In the genomic region with DNA sequence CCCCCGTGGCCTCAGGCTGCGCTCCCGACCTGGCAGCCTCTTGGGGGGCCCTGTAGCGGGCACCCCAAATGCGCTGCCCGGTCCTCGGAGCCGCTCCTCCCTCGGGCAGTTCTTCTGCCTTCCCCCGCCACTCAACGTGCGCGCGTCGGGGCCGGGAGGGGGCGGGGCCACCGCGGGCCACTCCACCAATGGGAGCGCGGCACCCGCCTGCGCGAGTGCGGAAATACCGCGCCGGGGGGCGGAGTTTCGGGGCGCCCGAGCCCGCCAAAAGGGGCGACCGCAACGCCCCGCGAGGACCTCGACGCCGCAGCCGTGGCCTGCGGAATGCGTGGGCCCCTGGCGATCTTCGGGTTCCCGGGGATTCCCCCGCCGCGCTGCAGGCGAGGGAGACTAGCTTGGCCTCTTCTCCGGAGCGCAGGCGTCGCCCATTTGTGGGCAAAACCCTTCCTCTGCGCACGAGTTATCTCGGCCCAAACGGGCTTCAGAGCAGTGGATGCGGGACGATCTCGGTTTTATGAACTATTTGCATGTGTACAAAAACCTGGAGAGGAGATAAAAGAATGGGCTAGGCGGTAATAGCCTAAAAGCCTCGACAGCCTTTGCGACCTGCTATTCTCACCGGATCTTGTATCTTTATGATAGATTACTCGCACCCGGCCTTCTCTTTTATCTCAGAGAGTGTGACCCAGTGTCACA, we compare ENCODE assay signal across 1 cellular context.
TF ChIP-seq lines count a peak whose summit lies in the region.

A gene with protein sequence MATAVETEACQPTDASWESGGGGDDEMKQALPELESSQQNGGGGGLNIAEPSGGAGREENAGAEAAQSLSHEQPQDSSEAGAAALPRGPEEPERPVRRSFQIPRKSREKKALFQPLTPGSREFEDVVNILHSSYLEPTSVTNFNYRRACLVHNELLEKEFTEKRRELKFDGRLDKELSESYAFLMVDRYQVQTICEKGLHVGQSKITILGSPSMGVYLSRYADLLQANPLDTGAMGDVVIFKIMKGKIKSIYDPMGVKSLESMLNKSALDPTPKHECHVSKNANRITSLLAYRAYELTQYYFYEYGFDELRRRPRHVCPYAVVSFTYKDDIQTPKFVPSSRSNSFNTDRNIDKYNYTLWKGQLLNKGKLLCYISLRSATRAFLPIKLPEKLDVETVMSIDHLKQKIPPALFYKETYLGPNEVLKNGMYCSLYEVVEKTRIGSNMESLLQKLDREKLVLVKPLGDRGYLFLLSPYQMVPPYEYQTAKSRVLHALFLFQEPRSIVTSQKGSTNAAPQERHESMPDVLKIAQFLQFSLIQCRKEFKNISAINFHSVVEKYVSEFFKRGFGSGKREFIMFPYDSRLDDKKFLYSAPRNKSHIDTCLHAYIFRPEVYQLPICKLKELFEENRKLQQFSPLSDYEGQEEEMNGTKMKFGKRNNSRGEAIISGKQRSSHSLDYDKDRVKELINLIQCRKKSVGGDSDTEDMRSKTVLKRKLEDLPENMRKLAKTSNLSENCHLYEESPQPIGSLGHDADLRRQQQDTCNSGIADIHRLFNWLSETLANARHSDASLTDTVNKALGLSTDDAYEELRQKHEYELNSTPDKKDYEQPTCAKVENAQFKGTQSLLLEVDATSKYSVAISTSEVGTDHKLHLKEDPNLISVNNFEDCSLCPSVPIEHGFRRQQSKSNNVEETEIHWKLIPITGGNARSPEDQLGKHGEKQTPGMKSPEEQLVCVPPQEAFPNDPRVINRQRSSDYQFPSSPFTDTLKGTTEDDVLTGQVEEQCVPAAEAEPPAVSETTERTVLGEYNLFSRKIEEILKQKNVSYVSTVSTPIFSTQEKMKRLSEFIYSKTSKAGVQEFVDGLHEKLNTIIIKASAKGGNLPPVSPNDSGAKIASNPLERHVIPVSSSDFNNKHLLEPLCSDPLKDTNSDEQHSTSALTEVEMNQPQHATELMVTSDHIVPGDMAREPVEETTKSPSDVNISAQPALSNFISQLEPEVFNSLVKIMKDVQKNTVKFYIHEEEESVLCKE (N-terminal part only) (minus strand): TSS at position 144 of the 696 bp plus-strand sequence. CDS start 259 bp downstream, outside the sequence.

TF ChIP-seq in HEK293, 187 proteins besides CTCF, POLR2A, EP300 and RAD21 (continued from another document):
- TF ChIP-seq, protein P1, sequence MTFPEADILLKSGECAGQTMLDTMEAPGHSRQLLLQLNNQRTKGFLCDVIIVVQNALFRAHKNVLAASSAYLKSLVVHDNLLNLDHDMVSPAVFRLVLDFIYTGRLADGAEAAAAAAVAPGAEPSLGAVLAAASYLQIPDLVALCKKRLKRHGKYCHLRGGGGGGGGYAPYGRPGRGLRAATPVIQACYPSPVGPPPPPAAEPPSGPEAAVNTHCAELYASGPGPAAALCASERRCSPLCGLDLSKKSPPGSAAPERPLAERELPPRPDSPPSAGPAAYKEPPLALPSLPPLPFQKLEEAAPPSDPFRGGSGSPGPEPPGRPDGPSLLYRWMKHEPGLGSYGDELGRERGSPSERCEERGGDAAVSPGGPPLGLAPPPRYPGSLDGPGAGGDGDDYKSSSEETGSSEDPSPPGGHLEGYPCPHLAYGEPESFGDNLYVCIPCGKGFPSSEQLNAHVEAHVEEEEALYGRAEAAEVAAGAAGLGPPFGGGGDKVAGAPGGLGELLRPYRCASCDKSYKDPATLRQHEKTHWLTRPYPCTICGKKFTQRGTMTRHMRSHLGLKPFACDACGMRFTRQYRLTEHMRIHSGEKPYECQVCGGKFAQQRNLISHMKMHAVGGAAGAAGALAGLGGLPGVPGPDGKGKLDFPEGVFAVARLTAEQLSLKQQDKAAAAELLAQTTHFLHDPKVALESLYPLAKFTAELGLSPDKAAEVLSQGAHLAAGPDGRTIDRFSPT (tag by site-specific recombination; IDR thresholded peaks at IDR 0.05): 0 out of 2 replicates have a peak, but pooled peaks have one; percentile 50
- TF ChIP-seq KLF17 (tag by site-specific recombination; IDR thresholded peaks at IDR 0.05): no peak
- TF ChIP-seq ZNF175 (tag by site-specific recombination; IDR thresholded peaks at IDR 0.05): no peak
- TF ChIP-seq PATZ1 (tag by site-specific recombination; IDR thresholded peaks at IDR 0.05): peak; percentile 59; the same call in 1 of the 2 replicates
TF ChIP-seq in HEK293: peak in this region for 38.
